23 cellular contexts compared by ENCODE assay signal in the genomic region with DNA sequence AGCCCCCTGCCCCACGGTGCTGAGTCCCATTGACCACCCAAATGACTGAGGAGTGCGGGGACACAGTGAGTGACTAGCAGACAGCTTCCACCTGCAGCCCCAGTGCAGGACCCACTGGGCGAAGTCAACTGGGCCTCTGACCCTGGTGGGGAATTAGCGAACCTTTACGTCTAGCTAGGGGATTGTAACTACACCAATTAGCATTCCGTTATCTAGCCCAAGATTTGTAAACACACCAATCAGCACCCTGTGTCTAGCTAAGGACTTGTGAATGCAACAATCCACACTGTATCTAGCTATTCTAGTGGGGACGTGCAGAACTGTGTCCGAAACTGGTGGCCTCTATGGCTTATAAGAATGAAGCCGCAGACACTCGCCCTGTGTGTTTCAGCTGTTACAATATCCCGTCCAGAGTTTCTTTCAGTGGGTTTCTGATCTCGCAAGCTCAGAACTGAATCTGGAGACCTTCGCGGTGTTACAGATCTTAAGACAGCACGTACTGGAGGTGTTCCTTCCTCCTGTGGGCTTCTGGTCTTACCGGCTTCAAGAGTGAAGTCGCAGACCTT.
"Had no signal": no experiment of that assay in that cellular context is flagged by ENCODE, and none has a peak within 500 bp of the region (broad histone marks: within the 10 kb centered on the region; RNA-seq: fewer than 3 reads in every experiment).

No MANE protein-coding gene starts in this region.

- H3K27ac ChIP-seq: lower lobe of right lung, psoas muscle, thyroid gland, WERI-Rb-1 had no signal

- H3K4me3 Mint-ChIP-seq: activated CD8-positive, alpha-beta T cell treated with anti-CD3 and anti-CD28 coated beads, Interleukin-2, amount 10 ng/mL, durations not matched to agents 7 days and 5 days; activated naive CD8-positive, alpha-beta T cell; activated T-cell treated with anti-CD3 and anti-CD28 coated beads, Interleukin-2, amount 50 U/mL, for 24 hours; naive thymus-derived CD4-positive, alpha-beta T cell; neural crest cell; stimulated activated effector memory CD8-positive, alpha-beta T cell treated with anti-CD3 and anti-CD28 coated beads, Interleukin-12 subunit alpha, Interleukin-12 subunit beta, amount 100 ng/mL, for 72 hours had no signal

- FAIRE-seq: bronchial epithelial cell, endometrium, keratinocyte, small intestine, TTC549 had no signal

- H3K9me3 ChIP-seq: lower lobe of right lung, psoas muscle, thyroid gland had no signal

- H3K27ac Mint-ChIP-seq: activated CD8-positive, alpha-beta T cell treated with anti-CD3 and anti-CD28 coated beads, Interleukin-2, amount 10 ng/mL, durations not matched to agents 7 days and 5 days; activated naive CD8-positive, alpha-beta T cell; activated T-cell treated with anti-CD3 and anti-CD28 coated beads, Interleukin-2, amount 50 U/mL, for 24 hours; activated T-helper 2 cell treated with anti-CD3 and anti-CD28 coated beads, Interferon-gamma antibody, Interleukin-2, Interleukin-4, amounts not matched to agents 10 μg/mL and 5 μg/mL and 100 μg/mL, durations not matched to agents 14 hours and 24 hours and 36 hours; naive thymus-derived CD4-positive, alpha-beta T cell; stimulated activated effector memory CD8-positive, alpha-beta T cell treated with anti-CD3 and anti-CD28 coated beads, Interleukin-12 subunit alpha, Interleukin-12 subunit beta, amount 100 ng/mL, for 72 hours had no signal

- H3K36me3 ChIP-seq: lower lobe of right lung, thyroid gland, WERI-Rb-1 had no signal

- H3K4me1 Mint-ChIP-seq: neural crest cell had no signal

- H3K27me3 ChIP-seq: thyroid gland had no signal

- H3K36me3 Mint-ChIP-seq: activated naive CD8-positive, alpha-beta T cell; naive thymus-derived CD4-positive, alpha-beta T cell; stimulated activated effector memory CD8-positive, alpha-beta T cell treated with anti-CD3 and anti-CD28 coated beads, Interleukin-12 subunit alpha, Interleukin-12 subunit beta, amount 100 ng/mL, for 72 hours had no signal

- H3K9me3 Mint-ChIP-seq: activated T-cell treated with anti-CD3 and anti-CD28 coated beads, Interleukin-2, amount 50 U/mL, for 24 hours; activated T-helper 2 cell treated with anti-CD3 and anti-CD28 coated beads, Interferon-gamma antibody, Interleukin-2, Interleukin-4, amounts not matched to agents 10 μg/mL and 5 μg/mL and 100 μg/mL, durations not matched to agents 14 hours and 24 hours and 36 hours; naive thymus-derived CD4-positive, alpha-beta T cell; neural crest cell; stimulated activated effector memory CD8-positive, alpha-beta T cell treated with anti-CD3 and anti-CD28 coated beads, Interleukin-12 subunit alpha, Interleukin-12 subunit beta, amount 100 ng/mL, for 72 hours had no signal

- H3K4me1 ChIP-seq: psoas muscle had no signal

- DNase-seq: activated CD4-positive, alpha-beta T cell treated with anti-CD3 and anti-CD28 coated beads, Interleukin-2, amount 50 U/mL, for 1 hour; activated CD4-positive, CD25-positive, alpha-beta regulatory T cell treated with anti-CD3 and anti-CD28 coated beads, Interleukin-2, amount 50 U/mL, for 72 hours; activated CD8-positive, alpha-beta T cell treated with anti-CD3 and anti-CD28 coated beads, Interleukin-2, amount 10 ng/mL, durations not matched to agents 7 days and 5 days; activated naive CD4-positive, alpha-beta T cell; activated T-cell treated with anti-CD3 and anti-CD28 coated beads, Interleukin-2, amount 50 U/mL, for 24 hours; amniotic stem cell; cerebellar nuclear complex; lower lobe of right lung; naive thymus-derived CD4-positive, alpha-beta T cell; psoas muscle; small intestine; stimulated activated CD4-positive, alpha-beta T cell treated with anti-CD3 and anti-CD28 coated beads, Interleukin-2, amount 100 ng/mL, for 24 hours; T-helper 1 cell; thyroid gland; WERI-Rb-1 had no signal

- ATAC-seq: activated CD8-positive, alpha-beta T cell treated with anti-CD3 and anti-CD28 coated beads, Interleukin-2, amount 10 ng/mL, durations not matched to agents 7 days and 5 days; naive thymus-derived CD4-positive, alpha-beta T cell; stimulated activated effector memory CD8-positive, alpha-beta T cell treated with anti-CD3 and anti-CD28 coated beads, Interleukin-12 subunit alpha, Interleukin-12 subunit beta, amount 100 ng/mL, for 72 hours had no signal
